ENCODE assay signal across 23 cellular contexts in the genomic region with DNA sequence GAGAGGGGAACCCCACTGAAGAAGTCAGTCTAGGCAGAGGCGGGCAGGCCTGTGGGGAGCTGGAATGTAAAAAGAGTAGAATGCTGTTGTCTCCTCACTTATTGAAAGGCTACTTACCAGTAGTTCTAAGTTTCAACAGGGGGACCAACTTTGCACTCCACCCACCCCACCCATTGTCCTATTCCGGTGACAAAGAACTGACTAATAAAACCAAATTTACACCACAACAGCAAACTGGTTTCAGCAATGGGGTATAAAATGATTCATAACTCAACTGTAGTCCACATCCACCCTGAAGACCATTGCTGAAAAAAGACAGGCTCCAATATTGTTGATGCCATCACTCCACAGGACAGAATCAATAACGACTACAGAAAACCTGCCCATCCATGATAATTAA.
A peak's percentile ranks its signal among the peaks of the same experiment; 100 is the strongest.
DNase-seq lines count a peak whose midpoint lies in the region; ATAC-seq and TF ChIP-seq lines count a peak whose summit lies in the region.
"Had no signal": no experiment of that assay in that cellular context is flagged by ENCODE, and none has a peak within 500 bp of the region (broad histone marks: within the 10 kb centered on the region; RNA-seq: fewer than 3 reads in every experiment).

No MANE protein-coding gene starts in this region.

- no peak for TF ChIP-seq POLR2A in thyroid gland (IDR thresholded peaks at IDR 0.05)

- no peaks in the 10 kb centered on the region for H3K36me3 Mint-ChIP-seq in nephron progenitor cell (ENCODE audit: low read depth)
- H3K36me3 Mint-ChIP-seq: CD14-positive monocyte; CD8-positive, alpha-beta memory T cell; IgD-negative memory B cell had no signal

- peak overlapping the region; percentile 36; the same call in 1 of the 2 replicates for H3K9ac ChIP-seq in PC-3 (ENCODE audit: low read length)
- H3K9ac ChIP-seq: KMS-11 had no signal

- no peaks in the 10 kb centered on the region for H3K36me3 ChIP-seq in PC-3 (ENCODE audit: low read depth, low read length)
- peaks cover 3% of the 10 kb centered on the region for H3K36me3 ChIP-seq in osteoblast (ENCODE audit: insufficient read depth, low read length)
- H3K36me3 ChIP-seq in thyroid gland: no peaks in the 10 kb centered on the region
- H3K36me3 ChIP-seq: BE2C had no signal

- H3K27ac Mint-ChIP-seq in nephron progenitor cell: no peak overlapping the region
- H3K27ac Mint-ChIP-seq: CD14-positive monocyte; CD8-positive, alpha-beta memory T cell; IgD-negative memory B cell had no signal

- 0 out of 2 replicates have a peak overlapping the region, but pooled peaks have one; percentile 11 for H3K4me3 ChIP-seq in PC-3 (ENCODE audit: low read length)
- no peak overlapping the region for H3K4me3 ChIP-seq in osteoblast (ENCODE audit: insufficient read depth, low read length)
- H3K4me3 ChIP-seq in thyroid gland (replicated peaks in 1 of 3): no peak overlapping the region

- no peaks in the 10 kb centered on the region for H3K9me2 ChIP-seq in PC-3 (replicated peaks; ENCODE audit: low read length)

- CTCF ChIA-PET in PC-3 (lab: Charles Lee): no interaction called here

- TF ChIP-seq CTCF in PC-3 (conservative IDR thresholded peaks at IDR 0.05; ENCODE audit: low read depth, low read length): no peak
- no peak for TF ChIP-seq CTCF in osteoblast (IDR thresholded peaks at IDR 0.05; ENCODE audit: extremely low read depth, low read depth, low read length)
- no peak for TF ChIP-seq CTCF in thyroid gland (IDR thresholded peaks at IDR 0.05)
- TF ChIP-seq CTCF in nephron progenitor cell (IDR thresholded peaks at IDR 0.05): no peak

- no peaks in the 10 kb centered on the region for H3K4me1 Mint-ChIP-seq in nephron progenitor cell
- H3K4me1 Mint-ChIP-seq: CD14-positive monocyte; CD8-positive, alpha-beta memory T cell; IgD-negative memory B cell had no signal

- no peaks in the 10 kb centered on the region for H3F3A ChIP-seq in PC-3 (ENCODE audit: low read length, unreplicated experiment)

- H2AFZ ChIP-seq in PC-3 (ENCODE audit: low read length) (peak overlapping the region; percentile 33; the same call in 1 of the 2 replicates), osteoblast (ENCODE audit: low read length) (peak overlapping the region; percentile 34)

- no peaks in the 10 kb centered on the region for H3K9me3 ChIP-seq in PC-3 (ENCODE audit: low read length)
- H3K9me3 ChIP-seq in osteoblast (ENCODE audit: low read depth, low read length): no peaks in the 10 kb centered on the region
- H3K9me3 ChIP-seq in thyroid gland: no peaks in the 10 kb centered on the region
- H3K9me3 ChIP-seq: BE2C had no signal

- ATAC-seq in PC-3: peak; percentile 84
- ATAC-seq in HG03469 (IDR thresholded peaks at IDR 0.05; ENCODE audit: unreplicated experiment): no peak

- H4K20me1 ChIP-seq in PC-3 (ENCODE audit: low read length) (no peaks in the 10 kb centered on the region), osteoblast (ENCODE audit: insufficient read depth, low read length) (no peaks in the 10 kb centered on the region)

- H3K79me2 ChIP-seq in PC-3 (ENCODE audit: low read length) (no peaks in the 10 kb centered on the region), osteoblast (ENCODE audit: insufficient read depth, low read length) (peaks cover 9% of the 10 kb centered on the region)

- H3K27me3 ChIP-seq in PC-3 (ENCODE audit: low read length) (no peaks in the 10 kb centered on the region), osteoblast (ENCODE audit: insufficient read depth, low read length) (no peaks in the 10 kb centered on the region), thyroid gland (no peaks in the 10 kb centered on the region)
- H3K27me3 ChIP-seq: BE2C had no signal

- POLR2A ChIA-PET in PC-3 (lab: Charles Lee; ENCODE audit: unreplicated experiment): no interaction called here

- H3K4me2 ChIP-seq in PC-3 (ENCODE audit: low read length) (peak overlapping the region; percentile 72), osteoblast (ENCODE audit: insufficient read depth, low read length) (no peak overlapping the region)
- H3K4me2 ChIP-seq: KMS-11 had no signal

- peaks cover 8% of the 10 kb centered on the region for H3K9me3 Mint-ChIP-seq in nephron progenitor cell

- WGBS in thyroid gland, 2 donors: 93 to 94% methylated on average over 3 of the region's 3 CpGs

- H3K4me3 Mint-ChIP-seq in nephron progenitor cell: no peak overlapping the region
- H3K4me3 Mint-ChIP-seq: CD14-positive monocyte; CD8-positive, alpha-beta memory T cell; IgD-negative memory B cell had no signal

- peaks cover 4% of the 10 kb centered on the region for H3K27me3 Mint-ChIP-seq in nephron progenitor cell (ENCODE audit: low read depth, poor library complexity)

- H3K27ac ChIP-seq in PC-3 (ENCODE audit: low read length) (peak overlapping the region; percentile 81), osteoblast (ENCODE audit: low read depth, low read length) (peak overlapping the region; percentile 25), thyroid gland (peak overlapping the region; percentile 77 to 93 (median 79))
- H3K27ac ChIP-seq: KMS-11 had no signal

- H3K4me1 ChIP-seq in PC-3 (ENCODE audit: insufficient read depth, low read length) (peaks cover 18% of the 10 kb centered on the region), osteoblast (ENCODE audit: insufficient read depth, low read length) (peaks cover 31% of the 10 kb centered on the region), thyroid gland (peaks cover 40 to 53% of the 10 kb centered on the region in 2 donors)
- H3K4me1 ChIP-seq: BE2C had no signal

- no TSS peak for BruUV-seq in PC-3 (replicated peaks; lab: Mats Ljungman, UMichigan)

- intact Hi-C loops in PC-3 (cut with micrococcal nuclease) (no loop called here), thyroid gland (cut with DNase I) (no loop called here)

- peak; percentile 55 for DNase-seq in HT1080 (ENCODE audit: low read depth)
- peak; percentile 88 for DNase-seq in PC-3
- DNase-seq in osteoblast (ENCODE audit: insufficient read length, low spot score, missing footprints): peak; percentile 43
- DNase-seq in thyroid gland: no peak
- DNase-seq in nephron progenitor cell: no peak
- DNase-seq in activated CD4-positive, CD25-positive, alpha-beta regulatory T cell (lab: John Stamatoyannopoulos, UW): no peak
- DNase-seq: BE2C; CD8-positive, alpha-beta memory T cell; DMS 273 treated with DMSO at 0.1 percent for 48 hours; DMS79 treated with DMSO at 0.1 percent for 48 hours; H7; NCI-H1105; NCI-H146; NCI-H1930; NCI-H446; NCI-H524 treated with DMSO at 0.1 percent for 48 hours; NCI-H774; SHP77 treated with DMSO at 0.1 percent for 48 hours; T-helper 1 cell had no signal

Comparison
In these comparisons a context has a peak if more than half of its experiments do, and no peak if none do; other contexts are left out.
1. DNase-seq: peak in HT1080 (single experiment), PC-3 (single experiment) and osteoblast (single experiment); none in thyroid gland (0 of 2), nephron progenitor cell (single experiment) and activated CD4-positive, CD25-positive, alpha-beta regulatory T cell (0 of 4).
2. H3K27ac ChIP-seq: peak in every context shown above with its lines; median percentile 81 in PC-3; 79 in thyroid gland; 25 in osteoblast.